Comparison of ENCODE assay signal across 15 cellular contexts in genomic region chr12:81205394-81205793, GRCh38.
DNase-seq lines count a peak whose midpoint lies in the region; ATAC-seq and TF ChIP-seq lines count a peak whose summit lies in the region.
"Had no signal": no experiment of that assay in that cellular context is flagged by ENCODE, and none has a peak within 500 bp of the region (broad histone marks: within the 10 kb centered on the region; RNA-seq: fewer than 3 reads in every experiment).

No MANE protein-coding gene starts in this region.

- peaks cover 69% of the 10 kb centered on the region for H3K4me1 Mint-ChIP-seq in brain

- H3K27me3 Mint-ChIP-seq in brain: no peaks in the 10 kb centered on the region

- CTCF ChIA-PET in OCI-LY7 (lab: Charles Lee; ENCODE audit: unreplicated experiment): no interaction called here

- peak overlapping the region in 4 of 5 experiments; percentile 61 to 97 (median 78) for H3K27ac Mint-ChIP-seq in brain

- intact Hi-C loops in mucosa of descending colon (cut with DNase I, micrococcal nuclease): no loop called here
- intact Hi-C loops in OCI-LY7 (cut with micrococcal nuclease; ENCODE audit: unreplicated experiment): no loop called here

- H3K9me3 ChIP-seq in mucosa of descending colon (no peaks in the 10 kb centered on the region), neuron (ENCODE audit: low read length) (no peaks in the 10 kb centered on the region), OCI-LY7 (ENCODE audit: low read length) (no peaks in the 10 kb centered on the region)
- H3K9me3 ChIP-seq: BE2C, HAP-1 had no signal

- BruUV-seq in OCI-LY7 (replicated peaks; lab: Mats Ljungman, UMichigan): no TSS peak

- DNase-seq in DMS53 treated with DMSO at 0.1 percent for 48 hours (lab: John Stamatoyannopoulos, UW; ENCODE audit: unreplicated experiment) (peak; percentile 35), mucosa of descending colon (no peak), activated gamma-delta T cell (lab: John Stamatoyannopoulos, UW) (no peak), NCI-H1092 treated with DMSO at 0.1 percent for 48 hours (lab: John Stamatoyannopoulos, UW) (no peak), OCI-LY7 (ENCODE audit: low spot score) (no peak)
- DNase-seq: BE2C, DMS 273 treated with DMSO at 0.1 percent for 48 hours, DND-41, GDM1 had no signal

- ATAC-seq in mucosa of descending colon (peak; percentile 85), HG02588 (IDR thresholded peaks at IDR 0.05; ENCODE audit: unreplicated experiment) (no peak)
- ATAC-seq: HepG2 had no signal

- H2AFZ ChIP-seq in neuron (ENCODE audit: low read depth, low read length): peak overlapping the region; percentile 58
- no peak overlapping the region for H2AFZ ChIP-seq in OCI-LY7 (ENCODE audit: low read length)

- no peaks in the 10 kb centered on the region for H3K27me3 ChIP-seq in neuron (ENCODE audit: insufficient read depth, low read length)

- H3K36me3 Mint-ChIP-seq in brain: no peaks in the 10 kb centered on the region

- POLR2A ChIA-PET in OCI-LY7 (lab: Charles Lee): no interaction called here

- no peaks in the 10 kb centered on the region for H4K20me1 ChIP-seq in OCI-LY7 (ENCODE audit: insufficient read depth, low read length)

- H3K27ac ChIP-seq in OCI-LY7 (ENCODE audit: low read depth, low read length, poor library complexity, severe bottlenecking): no peak overlapping the region
- H3K27ac ChIP-seq: C4-2B had no signal

- no peak overlapping the region for H3K4me3 ChIP-seq in mucosa of descending colon
- no peak overlapping the region for H3K4me3 ChIP-seq in neuron (ENCODE audit: low read length)
- no peak overlapping the region for H3K4me3 ChIP-seq in OCI-LY7 (ENCODE audit: low read depth, low read length, poor library complexity, severe bottlenecking)
- H3K4me3 ChIP-seq: HAP-1 had no signal

- no peaks in the 10 kb centered on the region for H3K9me2 ChIP-seq in OCI-LY7 (ENCODE audit: insufficient read depth, low read length)

- no peaks in the 10 kb centered on the region for H3K36me3 ChIP-seq in mucosa of descending colon (ENCODE audit: low read depth)
- H3K36me3 ChIP-seq in neuron (ENCODE audit: insufficient read depth, low read length): no peaks in the 10 kb centered on the region
- H3K36me3 ChIP-seq in OCI-LY7 (ENCODE audit: insufficient read depth, low read length): no peaks in the 10 kb centered on the region
- H3K36me3 ChIP-seq: BE2C, HAP-1 had no signal

- no peak overlapping the region for H3K4me3 Mint-ChIP-seq in brain

- no peak for TF ChIP-seq CTCF in brain (conservative IDR thresholded peaks at IDR 0.05)
- TF ChIP-seq CTCF in mucosa of descending colon (IDR thresholded peaks at IDR 0.05): no peak
- no peak for TF ChIP-seq CTCF in OCI-LY7 (conservative IDR thresholded peaks at IDR 0.05; ENCODE audit: low read length)

- H3K4me1 ChIP-seq in mucosa of descending colon (ENCODE audit: low read depth) (peaks cover 12% of the 10 kb centered on the region), neuron (ENCODE audit: insufficient read depth, low read length) (peaks cover 60% of the 10 kb centered on the region), OCI-LY7 (ENCODE audit: insufficient read depth, low read length, poor library complexity, severe bottlenecking) (no peaks in the 10 kb centered on the region)
- H3K4me1 ChIP-seq: BE2C had no signal

- no peak overlapping the region for H3K4me2 ChIP-seq in OCI-LY7 (ENCODE audit: low read length)

- H3K9me3 Mint-ChIP-seq in brain: no peaks in the 10 kb centered on the region

- H3K79me2 ChIP-seq in OCI-LY7 (ENCODE audit: insufficient read depth, low read depth, low read length): no peaks in the 10 kb centered on the region
